In genomic region chr1:89299739-89300463, GRCh38 we compare ENCODE assay signal across 7 cellular contexts. TPM values are rescaled to one million over a fixed set of nuclear protein-coding genes. Genes with fewer than 3 reads are reported as not detected.
DNase-seq lines count a peak whose midpoint lies in the region; ATAC-seq and TF ChIP-seq lines count a peak whose summit lies in the region.
"Not testable (repeated sequence)": the region's sequence is repeated elsewhere in the genome, so short reads cannot be mapped to it uniquely, and the experiment has no call there.

No MANE protein-coding gene starts in this region.

- not testable (repeated sequence) for H4K8ac ChIP-seq in IMR-90 (ENCODE audit: low read depth in 2 of 2, low read length in 2 of 2)

- in situ Hi-C loops in IMR-90 (cut with MboI; ENCODE audit: low sequenced_read_pairs): not testable (repeated sequence)

- H3K36me3 ChIP-seq in IMR-90 (ENCODE audit: control insufficient read depth, insufficient read depth, low read length): not testable (repeated sequence)

- peak; percentile 95 for ATAC-seq in GM18511 (IDR thresholded peaks at IDR 0.05; ENCODE audit: unreplicated experiment)
- ATAC-seq in GM19455 (IDR thresholded peaks at IDR 0.05; ENCODE audit: unreplicated experiment): peak; percentile 88
- peak; percentile 86 for ATAC-seq in HG02610 (IDR thresholded peaks at IDR 0.05; ENCODE audit: unreplicated experiment)
- ATAC-seq in HG03097 (IDR thresholded peaks at IDR 0.05; ENCODE audit: low FRiP score, unreplicated experiment): peak; percentile 88
- peak; percentile 24; the same call in 1 of the 2 replicates for ATAC-seq in IMR-90 (ENCODE audit: low read depth)

- H3K27me3 ChIP-seq in IMR-90 (ENCODE audit: control insufficient read depth, insufficient read depth, low read length): not testable (repeated sequence)

- dilution Hi-C loops in IMR-90 (cut with HindIII; ENCODE audit: low sequenced_read_pairs, unreplicated experiment): not testable (repeated sequence)

- H3K4me3 ChIP-seq in IMR-90 (ENCODE audit: insufficient read depth, low read depth, low read length): not testable (repeated sequence)

- TF ChIP-seq POLR2A in IMR-90 (IDR thresholded peaks at IDR 0.05; ENCODE audit: low read depth, low read length): not testable (repeated sequence)

- H3K36me3 Mint-ChIP-seq in activated T-helper 1 cell treated with anti-CD3 and anti-CD28 coated beads, Interleukin-12 subunit alpha, Interleukin-12 subunit beta, Interleukin-2, Interleukin-4 antibody, amounts not matched to agents 30 ng/mL and 10 ng/mL and 1 ng/mL, durations not matched to agents 14 hours and 24 hours and 36 hours (ENCODE audit: low read depth): not testable (repeated sequence)

- intact Hi-C loops in IMR-90 (cut with micrococcal nuclease): not testable (repeated sequence)
- intact Hi-C loops in activated T-helper 1 cell treated with anti-CD3 and anti-CD28 coated beads, Interleukin-12 subunit alpha, Interleukin-12 subunit beta, Interleukin-2, Interleukin-4 antibody, amounts not matched to agents 30 ng/mL and 10 ng/mL and 1 ng/mL, durations not matched to agents 14 hours and 24 hours and 36 hours (cut with micrococcal nuclease): loop anchor here (1.0 to 2.0 kb wide), 6 partner anchors 10 to 174 kb away; partner anchors contain the start of gene GBP2

- H3K79me1 ChIP-seq in IMR-90 (ENCODE audit: low read depth in 1 of 2, low read length in 2 of 2): not testable (repeated sequence)

- H3K23ac ChIP-seq in IMR-90 (ENCODE audit: low read depth, low read length): not testable (repeated sequence)

- H3K9me3 ChIP-seq in IMR-90 (ENCODE audit: control insufficient read depth, insufficient read depth, low read length): not testable (repeated sequence)

- no CpG with 5 or more reads among the region's 3 CpGs for WGBS in IMR-90 (ENCODE audit: extremely low coverage in 2 of 2, insufficient read length in 1 of 2), 2 experiments

- H4K91ac ChIP-seq in IMR-90 (ENCODE audit: insufficient read depth, low read depth, low read length): not testable (repeated sequence)

- H3K4me1 ChIP-seq in IMR-90 (ENCODE audit: control insufficient read depth, insufficient read depth, low read length): not testable (repeated sequence)

- H3K9me3 Mint-ChIP-seq in activated T-helper 1 cell treated with anti-CD3 and anti-CD28 coated beads, Interleukin-12 subunit alpha, Interleukin-12 subunit beta, Interleukin-2, Interleukin-4 antibody, amounts not matched to agents 30 ng/mL and 10 ng/mL and 1 ng/mL, durations not matched to agents 14 hours and 24 hours and 36 hours: not testable (repeated sequence)

- DNase-seq in IMR-90; activated T-helper 1 cell treated with anti-CD3 and anti-CD28 coated beads, Interleukin-12 subunit alpha, Interleukin-12 subunit beta, Interleukin-2, Interleukin-4 antibody, amounts not matched to agents 30 ng/mL and 10 ng/mL and 1 ng/mL, durations not matched to agents 14 hours and 24 hours and 36 hours (ENCODE audit: low spot score): not testable (repeated sequence)
- peak; percentile 69 for DNase-seq in kidney tubule cell (ENCODE audit: low spot score)

- H2BK20ac ChIP-seq in IMR-90 (ENCODE audit: low read depth, low read length): not testable (repeated sequence)

- not testable (repeated sequence) for H2AK5ac ChIP-seq in IMR-90 (ENCODE audit: low read depth, low read length)

- H2BK120ac ChIP-seq in IMR-90 (ENCODE audit: low read depth, low read length): not testable (repeated sequence)

- H4K5ac ChIP-seq in IMR-90 (ENCODE audit: low read depth, low read length): not testable (repeated sequence)

- H3K9ac ChIP-seq in IMR-90 (ENCODE audit: low read depth, low read length): not testable (repeated sequence)

- not testable (repeated sequence) for H3K14ac ChIP-seq in IMR-90 (replicated peaks; ENCODE audit: low read depth, low read length)

- H3K18ac ChIP-seq in IMR-90 (ENCODE audit: low read depth, low read length): not testable (repeated sequence)

- not testable (repeated sequence) for H2BK15ac ChIP-seq in IMR-90 (ENCODE audit: low read depth, low read length)

- H3K27ac Mint-ChIP-seq in activated T-helper 1 cell treated with anti-CD3 and anti-CD28 coated beads, Interleukin-12 subunit alpha, Interleukin-12 subunit beta, Interleukin-2, Interleukin-4 antibody, amounts not matched to agents 30 ng/mL and 10 ng/mL and 1 ng/mL, durations not matched to agents 14 hours and 24 hours and 36 hours: peak overlapping the region; percentile 48

- TF ChIP-seq CTCF in IMR-90 (conservative IDR thresholded peaks at IDR 0.05; ENCODE audit: low read depth, low read length): not testable (repeated sequence)

- H2BK5ac ChIP-seq in IMR-90 (ENCODE audit: low read depth, low read length, poor library complexity, severe bottlenecking): not testable (repeated sequence)

- H3K9me1 ChIP-seq in IMR-90 (ENCODE audit: insufficient read depth, low read length): not testable (repeated sequence)

- H3K4ac ChIP-seq in IMR-90 (ENCODE audit: low read depth, low read length): not testable (repeated sequence)

- H3K4me3 Mint-ChIP-seq in activated T-helper 1 cell treated with anti-CD3 and anti-CD28 coated beads, Interleukin-12 subunit alpha, Interleukin-12 subunit beta, Interleukin-2, Interleukin-4 antibody, amounts not matched to agents 30 ng/mL and 10 ng/mL and 1 ng/mL, durations not matched to agents 14 hours and 24 hours and 36 hours: not testable (repeated sequence)

- H2AFZ ChIP-seq in IMR-90 (replicated peaks; ENCODE audit: low read length, poor library complexity): not testable (repeated sequence)

- H2AK9ac ChIP-seq in IMR-90 (replicated peaks; ENCODE audit: low read depth, low read length, poor library complexity): not testable (repeated sequence)

- TF ChIP-seq RAD21 in IMR-90 (IDR thresholded peaks at IDR 0.05; ENCODE audit: low read length): not testable (repeated sequence)

- POLR2A ChIA-PET in IMR-90 (lab: Charles Lee; ENCODE audit: unreplicated experiment): not testable (repeated sequence)

- not testable (repeated sequence) for BruUV-seq in IMR-90 (replicated peaks; lab: Mats Ljungman, UMichigan)

- not testable (repeated sequence) for H4K20me1 ChIP-seq in IMR-90 (ENCODE audit: insufficient read depth, low read length)

- H3K27me3 Mint-ChIP-seq in activated T-helper 1 cell treated with anti-CD3 and anti-CD28 coated beads, Interleukin-12 subunit alpha, Interleukin-12 subunit beta, Interleukin-2, Interleukin-4 antibody, amounts not matched to agents 30 ng/mL and 10 ng/mL and 1 ng/mL, durations not matched to agents 14 hours and 24 hours and 36 hours (ENCODE audit: insufficient read depth): not testable (repeated sequence)

- H3K56ac ChIP-seq in IMR-90 (ENCODE audit: extremely low read depth, insufficient read depth, low read length): not testable (repeated sequence)

- CTCF ChIA-PET in IMR-90 (lab: Yijun Ruan, JAX): not testable (repeated sequence)

- not testable (repeated sequence) for H3K27ac ChIP-seq in IMR-90 (ENCODE audit: insufficient read depth, low read length)

- H3K4me2 ChIP-seq in IMR-90 (ENCODE audit: low read depth, low read length): not testable (repeated sequence)

- H3K4me1 Mint-ChIP-seq in activated T-helper 1 cell treated with anti-CD3 and anti-CD28 coated beads, Interleukin-12 subunit alpha, Interleukin-12 subunit beta, Interleukin-2, Interleukin-4 antibody, amounts not matched to agents 30 ng/mL and 10 ng/mL and 1 ng/mL, durations not matched to agents 14 hours and 24 hours and 36 hours (ENCODE audit: low read depth): peaks cover 73% of the 10 kb centered on the region

RNA-seq across cellular contexts. Expression of gene GBP5, which starts 27.2 kb away (rescaled TPM):
- not detected in 2 replicates for total RNA-seq in IMR-90 (2012; rRNA removed)
- polyA plus RNA-seq in IMR-90 (2012; rRNA removed): not detected in 2 replicates
- polyA plus RNA-seq in IMR-90 (2012; cell fraction: cytosol; rRNA removed): not detected in 2 replicates
- not detected in 2 replicates for polyA plus RNA-seq in IMR-90 (2012; cell fraction: nucleus; rRNA removed; ENCODE audit: low replicate concordance)
- 145 and 154 TPM in 2 replicates for total RNA-seq in activated T-helper 1 cell treated with anti-CD3 and anti-CD28 coated beads, Interleukin-12 subunit alpha, Interleukin-12 subunit beta, Interleukin-2, Interleukin-4 antibody, amounts not matched to agents 30 ng/mL and 10 ng/mL and 1 ng/mL, durations not matched to agents 14 hours and 24 hours and 36 hours

Comparison
In these comparisons a context has a peak if more than half of its experiments do, and no peak if none do; other contexts are left out.
1. ATAC-seq: peak in every context shown above with its lines; median percentile 95 in GM18511; 88 in GM19455; 88 in HG03097; 86 in HG02610; 24 in IMR-90.
2. RNA of gene GBP5, which starts 27.2 kb away (total RNA-seq): 145 to 154 TPM in activated T-helper 1 cell treated with anti-CD3 and anti-CD28 coated beads, Interleukin-12 subunit alpha, Interleukin-12 subunit beta, Interleukin-2, Interleukin-4 antibody, amounts not matched to agents 30 ng/mL and 10 ng/mL and 1 ng/mL, durations not matched to agents 14 hours and 24 hours and 36 hours; not detected in IMR-90; every median in the first group is over 100 times any median in the second.